Comparison of ENCODE assay signal across 7 cellular contexts in the genomic region with DNA sequence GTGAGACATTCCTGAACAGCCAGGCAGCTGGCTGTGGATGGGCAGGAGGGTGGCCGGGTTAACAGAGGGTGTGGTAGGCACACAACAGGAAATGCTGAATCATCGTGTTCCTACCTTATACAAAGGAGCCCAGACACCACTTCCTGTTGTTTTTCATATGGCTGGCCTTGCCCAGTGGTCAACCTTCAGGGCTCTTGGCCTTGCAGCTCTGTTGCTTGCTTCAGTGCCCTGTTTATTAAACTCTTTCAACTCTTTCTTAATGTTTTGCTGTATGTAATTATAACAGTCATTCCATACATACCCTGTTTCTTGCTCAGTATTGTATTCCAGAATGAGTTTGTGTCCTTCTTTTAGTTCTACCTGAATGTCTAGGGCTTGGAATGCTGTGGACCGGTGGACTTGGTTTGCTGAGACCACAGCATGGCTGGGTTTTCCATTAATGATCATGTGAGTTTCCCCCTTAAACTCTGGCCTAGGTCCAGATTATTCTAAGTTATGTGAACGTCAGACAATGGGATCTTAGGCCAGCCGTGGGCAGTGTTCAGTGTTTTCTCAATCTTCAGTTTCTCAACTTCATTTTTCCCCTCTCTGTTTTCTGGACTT. TPM values are rescaled to one million over a fixed set of nuclear protein-coding genes. Genes with fewer than 3 reads are reported as not detected.
A peak's percentile ranks its signal among the peaks of the same experiment; 100 is the strongest.
DNase-seq lines count a peak whose midpoint lies in the region; ATAC-seq, FAIRE-seq and TF ChIP-seq lines count a peak whose summit lies in the region.

No MANE protein-coding gene starts in this region.

- TF ChIP-seq CTCF in WTC11 (IDR thresholded peaks at IDR 0.05) = no peak
- TF ChIP-seq CTCF in osteocyte (IDR thresholded peaks at IDR 0.05) = no peak

- POLR2A ChIA-PET in WTC11 (lab: Charles Lee) = no interaction called here

- DNase-seq in GM12892 (ENCODE audit: insufficient read length) = no peak
- no peak for DNase-seq in WTC11 (ENCODE audit: low spot score)
- no peak for DNase-seq in osteocyte (ENCODE audit: extremely low spot score, unreplicated experiment)
- DNase-seq in medulla oblongata (ENCODE audit: extremely low spot score) = no peak

- peak; percentile 71 for ATAC-seq in GM21723 (IDR thresholded peaks at IDR 0.05; ENCODE audit: unreplicated experiment)
- peak; percentile 90 for ATAC-seq in WTC11
- ATAC-seq in esophagus mucosa = peak; percentile 99

- FAIRE-seq in GM12892 (lab: Jason Lieb, UNC) = peak; percentile 87

- no peak for TF ChIP-seq RAD21 in Ishikawa (IDR thresholded peaks at IDR 0.05; ENCODE audit: low read depth)

- H3K27ac Mint-ChIP-seq in WTC11 = peak overlapping the region; percentile 66
- H3K27ac Mint-ChIP-seq in osteocyte (ENCODE audit: unreplicated experiment) = peak overlapping the region; percentile 85

- CTCF ChIA-PET in WTC11 (lab: Charles Lee) = no interaction called here

- H3K4me1 Mint-ChIP-seq in WTC11 (peaks cover 12% of the 10 kb centered on the region), osteocyte (ENCODE audit: unreplicated experiment) (peaks cover 23% of the 10 kb centered on the region)

- H3K36me3 Mint-ChIP-seq in WTC11 (peaks cover 3% of the 10 kb centered on the region; the same call in 1 of the 2 replicates), osteocyte (ENCODE audit: unreplicated experiment) (no peaks in the 10 kb centered on the region)

- no peak for TF ChIP-seq EP300 in Ishikawa (IDR thresholded peaks at IDR 0.05; ENCODE audit: borderline replicate concordance)

- H3K4me3 Mint-ChIP-seq in WTC11 (no peak overlapping the region), osteocyte (ENCODE audit: unreplicated experiment) (no peak overlapping the region)

- peaks cover 12% of the 10 kb centered on the region for H3K9me3 Mint-ChIP-seq in WTC11
- peaks cover 4% of the 10 kb centered on the region for H3K9me3 Mint-ChIP-seq in osteocyte (ENCODE audit: unreplicated experiment)

- H3K27me3 Mint-ChIP-seq in WTC11 (ENCODE audit: low read depth) (peaks cover 3% of the 10 kb centered on the region; the same call in 1 of the 2 replicates), osteocyte (ENCODE audit: unreplicated experiment) (no peaks in the 10 kb centered on the region)

- no peak for TF ChIP-seq POLR2A in GM12892 (IDR thresholded peaks at IDR 0.05; ENCODE audit: low read depth, low read length)

TF ChIP-seq in Ishikawa, 13 proteins besides CTCF, POLR2A, EP300 and RAD21:
- no peak for TF ChIP-seq CREB1 (IDR thresholded peaks at IDR 0.05; ENCODE audit: low read depth)
- TF ChIP-seq, protein P1, sequence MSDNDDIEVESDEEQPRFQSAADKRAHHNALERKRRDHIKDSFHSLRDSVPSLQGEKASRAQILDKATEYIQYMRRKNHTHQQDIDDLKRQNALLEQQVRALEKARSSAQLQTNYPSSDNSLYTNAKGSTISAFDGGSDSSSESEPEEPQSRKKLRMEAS (IDR thresholded peaks at IDR 0.05) = peak; percentile 48; the same call in 1 of the 2 replicates
- TF ChIP-seq YY1 (IDR thresholded peaks at IDR 0.05; ENCODE audit: low read depth) = 0 out of 2 replicates have a peak, but pooled peaks have one; percentile 39

TF ChIP-seq in WTC11, 78 proteins besides CTCF, POLR2A, EP300 and RAD21:
- TF ChIP-seq NFE2L1 (CRISPR knock-in tag; IDR thresholded peaks at IDR 0.05) (peak; percentile 92), ELF4 (CRISPR knock-in tag; IDR thresholded peaks at IDR 0.05; ENCODE audit: low read depth) (no peak)

RNA-seq across cellular contexts. Expression of a gene that starts 11.9 kb away (rescaled TPM):
- 1.1 TPM for polyA plus RNA-seq in GM12892 (2012; ENCODE audit: missing spikeins)
- 0.09 to 0.34 TPM (median 0.32 TPM) in 3 replicates for total RNA-seq in WTC11 (2021)
- total RNA-seq in esophagus mucosa = 0.28 TPM
- total RNA-seq in osteocyte = 0.24 and 0.73 TPM in 2 replicates
